ENCODE assay signal across 28 cellular contexts in the genomic region with DNA sequence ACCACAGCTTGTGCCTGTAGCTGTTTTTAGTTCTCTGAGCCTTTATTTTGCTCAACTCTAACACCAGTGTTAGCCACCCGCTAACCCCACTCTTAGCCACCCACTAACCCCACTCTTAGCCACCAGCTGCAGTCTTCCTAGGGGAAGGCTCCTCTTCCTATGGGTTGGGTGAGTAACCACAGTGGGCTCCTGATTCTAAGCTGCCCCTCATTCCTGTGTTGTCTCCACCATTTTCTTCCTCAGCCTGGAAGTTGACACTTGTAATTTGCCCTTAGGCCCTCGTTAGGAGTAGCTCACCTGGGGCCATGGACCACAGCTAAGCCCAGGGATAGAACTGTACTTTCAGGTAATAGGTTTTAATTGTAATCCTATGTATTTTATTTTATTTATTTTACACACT.
DNase-seq lines count a peak whose midpoint lies in the region; ATAC-seq, FAIRE-seq and TF ChIP-seq lines count a peak whose summit lies in the region.
"Had no signal": no experiment of that assay in that cellular context is flagged by ENCODE, and none has a peak within 500 bp of the region (broad histone marks: within the 10 kb centered on the region; RNA-seq: fewer than 3 reads in every experiment).

No MANE protein-coding gene starts in this region.

- no peak for TF ChIP-seq CTCF in right atrium auricular region (IDR thresholded peaks at IDR 0.05)
- no peak for TF ChIP-seq CTCF in kidney (IDR thresholded peaks at IDR 0.05; ENCODE audit: borderline replicate concordance, extremely low read depth, insufficient read depth)

- H3K4me3 Mint-ChIP-seq in naive thymus-derived CD4-positive, alpha-beta T cell, result no peak overlapping the region
- H3K4me3 Mint-ChIP-seq: CD14-positive monocyte; CD8-positive, alpha-beta memory T cell had no signal

- peaks cover 0 to 4% (median 0%) of the 10 kb centered on the region in 5 donors for H3K27me3 Mint-ChIP-seq in naive thymus-derived CD4-positive, alpha-beta T cell
- H3K27me3 Mint-ChIP-seq: CD8-positive, alpha-beta memory T cell had no signal

- CTCF ChIA-PET in naive thymus-derived CD4-positive, alpha-beta T cell (lab: Charles Lee), result no interaction called here

- H3K4me1 Mint-ChIP-seq in naive thymus-derived CD4-positive, alpha-beta T cell, result no peaks in the 10 kb centered on the region
- H3K4me1 Mint-ChIP-seq: CD14-positive monocyte; CD8-positive, alpha-beta memory T cell had no signal

- WGBS in aorta, 2 donors, result 36 to 40% methylated on average over 2 of the region's 2 CpGs

- H3K4me3 ChIP-seq in right atrium auricular region (no peak overlapping the region), kidney (ENCODE audit: low read length in 2 of 2) (no peak overlapping the region), aorta (ENCODE audit: low read length in 2 of 2) (no peak overlapping the region)
- no peak overlapping the region for H3K4me3 ChIP-seq in naive thymus-derived CD4-positive, alpha-beta T cell (ENCODE audit: low read length)
- H3K4me3 ChIP-seq: GM12878, SJCRH30 had no signal

- H3K27me3 ChIP-seq in right atrium auricular region, result no peaks in the 10 kb centered on the region
- no peaks in the 10 kb centered on the region for H3K27me3 ChIP-seq in naive thymus-derived CD4-positive, alpha-beta T cell (ENCODE audit: control insufficient read depth in 2 of 2, insufficient read depth in 2 of 2, low read length in 2 of 2)
- H3K27me3 ChIP-seq in aorta (ENCODE audit: control insufficient read depth in 1 of 2, insufficient read depth in 2 of 2, low read length in 1 of 2), result peaks cover 0 to 1% of the 10 kb centered on the region in 2 donors
- H3K27me3 ChIP-seq: BE2C, SJCRH30 had no signal

- no peak overlapping the region for H3K27ac Mint-ChIP-seq in naive thymus-derived CD4-positive, alpha-beta T cell

- peaks cover 0 to 4% (median 0%) of the 10 kb centered on the region in 5 donors for H3K36me3 Mint-ChIP-seq in naive thymus-derived CD4-positive, alpha-beta T cell
- H3K36me3 Mint-ChIP-seq: CD14-positive monocyte had no signal

- no peaks in the 10 kb centered on the region for H3K4me1 ChIP-seq in right atrium auricular region
- H3K4me1 ChIP-seq in kidney (ENCODE audit: control insufficient read depth in 1 of 2, insufficient read depth in 1 of 2, low read depth in 1 of 2, low read length in 2 of 2), result no peaks in the 10 kb centered on the region
- H3K4me1 ChIP-seq in naive thymus-derived CD4-positive, alpha-beta T cell (ENCODE audit: control insufficient read depth in 2 of 2, insufficient read depth in 2 of 2, low read length in 2 of 2), result no peaks in the 10 kb centered on the region
- H3K4me1 ChIP-seq in aorta (ENCODE audit: control insufficient read depth in 1 of 2, insufficient read depth in 2 of 2, low read length in 2 of 2), result no peaks in the 10 kb centered on the region
- H3K4me1 ChIP-seq: BE2C, SJCRH30 had no signal

- POLR2A ChIA-PET in naive thymus-derived CD4-positive, alpha-beta T cell (lab: Charles Lee), result no interaction called here

- H3K36me3 ChIP-seq in right atrium auricular region (no peaks in the 10 kb centered on the region), kidney (ENCODE audit: control insufficient read depth in 1 of 2, insufficient read depth in 2 of 2, low read length in 2 of 2) (no peaks in the 10 kb centered on the region), aorta (ENCODE audit: control insufficient read depth in 1 of 2, insufficient read depth in 2 of 2, low read length in 1 of 2) (no peaks in the 10 kb centered on the region)
- H3K36me3 ChIP-seq in naive thymus-derived CD4-positive, alpha-beta T cell (ENCODE audit: control insufficient read depth in 2 of 3, insufficient read depth in 3 of 3, low read length in 3 of 3), result no peaks in the 10 kb centered on the region
- H3K36me3 ChIP-seq: BE2C, SJCRH30 had no signal

- H3K9ac ChIP-seq in kidney (ENCODE audit: low read length in 2 of 2), result no peak overlapping the region

- no peaks in the 10 kb centered on the region for H3K9me3 ChIP-seq in right atrium auricular region
- H3K9me3 ChIP-seq in kidney (ENCODE audit: control insufficient read depth in 1 of 2, low read length in 2 of 2), result peaks cover 3 to 17% of the 10 kb centered on the region in 2 donors
- peaks cover 0 to 34% (median 4%) of the 10 kb centered on the region in 3 experiments for H3K9me3 ChIP-seq in naive thymus-derived CD4-positive, alpha-beta T cell (ENCODE audit: control insufficient read depth in 2 of 3, low read length in 3 of 3)
- peaks cover 10% of the 10 kb centered on the region for H3K9me3 ChIP-seq in aorta (ENCODE audit: control insufficient read depth, low read length)
- H3K9me3 ChIP-seq: SJCRH30 had no signal

- peak; percentile 34 for DNase-seq in right atrium auricular region (ENCODE audit: low spot score)
- DNase-seq in left cardiac atrium, result no peak
- DNase-seq in kidney, result peak; percentile 35
- no peak for DNase-seq in naive thymus-derived CD4-positive, alpha-beta T cell
- DNase-seq in aorta, result no peak
- no peak for DNase-seq in HT-29 (ENCODE audit: low spot score)
- no peak for DNase-seq in NCI-H2171 (lab: John Stamatoyannopoulos, UW)
- DNase-seq in stimulated activated CD4-positive, alpha-beta T cell treated with anti-CD3 and anti-CD28 coated beads, Interleukin-15, amount 100 ng/mL, for 24 hours, result no peak
- DNase-seq: 8988T; ACHN; BE2C; CD8-positive, alpha-beta memory T cell; DMS 273 treated with DMSO at 0.1 percent for 48 hours; DMS79; EL; GDM1; H7; NCI-H1417; NCI-H1694; NCI-H2029 treated with DMSO at 0.1 percent for 48 hours; NCI-H226; NCI-H524; NCI-H748 treated with DMSO at 0.1 percent for 48 hours; SJCRH30 had no signal

- no peak for ATAC-seq in left cardiac atrium
- peak; percentile 17 for ATAC-seq in naive thymus-derived CD4-positive, alpha-beta T cell
- ATAC-seq in aorta (ENCODE audit: low FRiP score), result peak; percentile 64
- ATAC-seq: GM12878 had no signal

- intact Hi-C loops in left cardiac atrium (cut with DNase I), result no loop called here
- intact Hi-C loops in kidney (cut with DNase I), result no loop called here
- intact Hi-C loops in naive thymus-derived CD4-positive, alpha-beta T cell (cut with micrococcal nuclease), result no loop called here
- intact Hi-C loops in aorta (cut with DNase I), result no loop called here

- no peak for FAIRE-seq in kidney (lab: Jason Lieb, UNC)
- FAIRE-seq: GM12878, RCC 7860 had no signal

- H3K27ac ChIP-seq in right atrium auricular region (no peak overlapping the region), kidney (ENCODE audit: low read depth in 2 of 2, low read length in 2 of 2) (no peak overlapping the region), aorta (ENCODE audit: low read depth in 1 of 2, low read length in 2 of 2) (no peak overlapping the region)
- no peak overlapping the region for H3K27ac ChIP-seq in naive thymus-derived CD4-positive, alpha-beta T cell (ENCODE audit: low read depth, low read length)
- H3K27ac ChIP-seq: HL-60, SJCRH30 had no signal

- H3K9me3 Mint-ChIP-seq in naive thymus-derived CD4-positive, alpha-beta T cell, result peaks cover 4 to 34% (median 21%) of the 10 kb centered on the region in 11 donors

Comparison
In these comparisons a context has a peak if more than half of its experiments do, and no peak if none do; other contexts are left out.
1. DNase-seq: peak in right atrium auricular region (single experiment) and kidney (single experiment); none in left cardiac atrium (single experiment), naive thymus-derived CD4-positive, alpha-beta T cell (0 of 9), aorta (0 of 2), HT-29 (single experiment), NCI-H2171 (single experiment) and stimulated activated CD4-positive, alpha-beta T cell treated with anti-CD3 and anti-CD28 coated beads, Interleukin-15, amount 100 ng/mL, for 24 hours (single experiment).
2. ATAC-seq: peak in naive thymus-derived CD4-positive, alpha-beta T cell (single experiment) and aorta (single experiment); none in left cardiac atrium (0 of 2).